8 cellular contexts compared by ENCODE assay signal in genomic region chr5:160419458-160420330, GRCh38. TPM values are rescaled to one million over a fixed set of nuclear protein-coding genes. Genes with fewer than 3 reads are reported as not detected.
DNase-seq lines count a peak whose midpoint lies in the region; ATAC-seq, FAIRE-seq and TF ChIP-seq lines count a peak whose summit lies in the region.

No MANE protein-coding gene starts in this region.

- 32 to 41% (median 34%) methylated on average over 11 of the region's 11 CpGs for WGBS in adrenal gland, 4 donors
- WGBS in aorta, 2 donors: 35% methylated on average over 11 of the region's 11 CpGs

- H3K9me3 ChIP-seq in adrenal gland (replicated peaks in 1 of 3) (no peaks in the 10 kb centered on the region), lower lobe of right lung (no peaks in the 10 kb centered on the region), aorta (ENCODE audit: control insufficient read depth, low read length) (no peaks in the 10 kb centered on the region)

- FAIRE-seq in GM18507 (lab: Jason Lieb, UNC): peak; percentile 9

- H3K4me1 ChIP-seq in adrenal gland (replicated peaks in 1 of 2) (peaks cover 12 to 33% of the 10 kb centered on the region in 2 donors), lower lobe of right lung (peaks cover 36% of the 10 kb centered on the region), aorta (ENCODE audit: control insufficient read depth in 1 of 2, insufficient read depth in 2 of 2, low read length in 2 of 2) (no peaks in the 10 kb centered on the region)

- intact Hi-C loops in adrenal gland (cut with DNase I): no loop called here
- intact Hi-C loops in lower lobe of right lung (cut with DNase I): no loop called here
- intact Hi-C loops in aorta (cut with DNase I): no loop called here

- TF ChIP-seq CTCF in adrenal gland (IDR thresholded peaks at IDR 0.05): no peak
- TF ChIP-seq CTCF in lower lobe of right lung (IDR thresholded peaks at IDR 0.05): no peak
- no peak for TF ChIP-seq CTCF in GM13977 (IDR thresholded peaks at IDR 0.05; ENCODE audit: extremely low read depth, insufficient read depth, missing control alignments)

- H3K27ac ChIP-seq in adrenal gland: peak overlapping the region; percentile 75 to 90 (median 85)
- H3K27ac ChIP-seq in lower lobe of right lung: peak overlapping the region; percentile 91
- peak overlapping the region; percentile 52 to 90 for H3K27ac ChIP-seq in aorta (ENCODE audit: low read depth in 1 of 2, low read length in 2 of 2)

- peaks cover 0 to 3% of the 10 kb centered on the region in 2 donors for H3K36me3 ChIP-seq in adrenal gland (replicated peaks in 1 of 2)
- H3K36me3 ChIP-seq in lower lobe of right lung: peaks cover 7% of the 10 kb centered on the region
- H3K36me3 ChIP-seq in aorta (ENCODE audit: control insufficient read depth in 1 of 2, insufficient read depth in 2 of 2, low read length in 1 of 2): no peaks in the 10 kb centered on the region

- in situ Hi-C loops in GM13977 (cut with MboI; ENCODE audit: low pct_unique_long_range_greater_than_20kb, low sequenced_read_pairs, unreplicated experiment): no loop called here

- no peak for DNase-seq in GM18507 (ENCODE audit: extremely low spot score, insufficient read length, low read depth)
- DNase-seq in adrenal gland: no peak
- no peak for DNase-seq in lower lobe of right lung
- DNase-seq in aorta: no peak
- no peak for DNase-seq in EL
- DNase-seq in Ammon's horn (ENCODE audit: low spot score): no peak
- DNase-seq in GM13977 (ENCODE audit: low spot score): no peak

- H3K27me3 ChIP-seq in adrenal gland: no peaks in the 10 kb centered on the region
- no peaks in the 10 kb centered on the region for H3K27me3 ChIP-seq in lower lobe of right lung (ENCODE audit: low read depth)
- H3K27me3 ChIP-seq in aorta (ENCODE audit: control insufficient read depth in 1 of 2, insufficient read depth in 2 of 2, low read length in 1 of 2): no peaks in the 10 kb centered on the region

- no peak for TF ChIP-seq POLR2A in adrenal gland (IDR thresholded peaks at IDR 0.05)

- ATAC-seq in HG03280 (IDR thresholded peaks at IDR 0.05; ENCODE audit: unreplicated experiment) (peak; percentile 33), lower lobe of right lung (no peak), aorta (ENCODE audit: low FRiP score) (no peak)

- H3K4me3 ChIP-seq in adrenal gland (peak overlapping the region in 2 of 4 donors; percentile 59 to 71), lower lobe of right lung (peak overlapping the region; percentile 81), aorta (ENCODE audit: low read length in 2 of 2) (peak overlapping the region; percentile 68 to 82)

RNA-seq across cellular contexts. Expression of gene SLU7, which starts 0.8 kb away (rescaled TPM):
- 100 to 1,000 TPM in 1 of 8 donors, 10 to 100 TPM in 7; 34.6 to 138 (median 47.9) TPM for total RNA-seq in adrenal gland
- 10 to 100 TPM; 27.1 to 50.2 (median 49.1) TPM for polyA plus RNA-seq in adrenal gland
- total RNA-seq in lower lobe of right lung: 55.1 TPM
- 10 to 100 TPM; 48.7 to 60.6 TPM for total RNA-seq in aorta
- polyA plus RNA-seq in aorta: 10 to 100 TPM; 36.3 to 58.4 TPM

RNA-seq across cellular contexts. Expression of gene PTTG1, which starts 2.0 kb away (rescaled TPM):
- total RNA-seq in adrenal gland: 10 to 100 TPM in 3 of 8 donors, 1 to 10 TPM in 5; 2.2 to 15.2 (median 6.0) TPM
- polyA plus RNA-seq in adrenal gland: 1 to 10 TPM; 3.2 to 8.7 (median 4.8) TPM
- total RNA-seq in lower lobe of right lung: 9.1 TPM
- total RNA-seq in aorta: 1 to 10 TPM; 3.0 to 5.1 TPM
- polyA plus RNA-seq in aorta: 10 to 100 TPM in 1 of 2 donors, 1 to 10 TPM in 1; 4.9 to 18.7 TPM

RNA-seq across cellular contexts. Expression of gene FAM200C, which starts 19.8 kb away (rescaled TPM):
- total RNA-seq in adrenal gland: 1 to 10 TPM in 7 of 8 donors, under 1 TPM in 1; 0.42 to 9.0 (median 4.3) TPM
- 1 to 10 TPM; 3.2 to 6.8 (median 6.2) TPM for polyA plus RNA-seq in adrenal gland
- total RNA-seq in lower lobe of right lung: 6.1 TPM
- 1 to 10 TPM; 4.9 to 8.2 TPM for total RNA-seq in aorta
- 1 to 10 TPM; 3.5 to 6.4 TPM for polyA plus RNA-seq in aorta

RNA-seq across cellular contexts. Expression of gene C1QTNF2, which starts 49.3 kb away (rescaled TPM):
- total RNA-seq in adrenal gland: 1 to 10 TPM in 1 of 8 donors, under 1 TPM in 6, not detected in 1; 0.11 to 1.8 (median 0.52) TPM
- polyA plus RNA-seq in adrenal gland: 1 to 10 TPM in 2 of 3 donors, under 1 TPM in 1; 0.24 to 1.2 (median 1.0) TPM
- total RNA-seq in lower lobe of right lung: 1.6 TPM
- 10 to 100 TPM in 1 of 2 donors, 1 to 10 TPM in 1; 9.1 to 13.5 TPM for total RNA-seq in aorta
- polyA plus RNA-seq in aorta: 1 to 10 TPM; 8.2 to 9.4 TPM
